19 cellular contexts compared by ENCODE assay signal in genomic region chr12:24631691-24632090, GRCh38.
"Had no signal": no experiment of that assay in that cellular context is flagged by ENCODE, and none has a peak within 500 bp of the region (broad histone marks: within the 10 kb centered on the region; RNA-seq: fewer than 3 reads in every experiment).

No MANE protein-coding gene starts in this region.

- ATAC-seq: heart right ventricle; naive thymus-derived CD4-positive, alpha-beta T cell; psoas muscle; right lobe of liver; stimulated activated memory B cell treated with anti-CD40 and anti-IgM and Interleukin-4, amounts not matched to agents 10 μg/mL and 1 μg/mL and 100 μg/mL, for 72 hours had no signal

- H3K27ac Mint-ChIP-seq: naive thymus-derived CD4-positive, alpha-beta T cell; nephron progenitor cell; stimulated activated memory B cell treated with anti-CD40 and anti-IgM and Interleukin-4, amounts not matched to agents 10 μg/mL and 1 μg/mL and 100 μg/mL, for 72 hours; stimulated activated naive CD8-positive, alpha-beta T cell treated with anti-CD3 and anti-CD28 coated beads, Interleukin-15, Interleukin-2, amounts not matched to agents 100 ng/mL and 50 ng/mL, for 24 hours had no signal

- H3K4me1 Mint-ChIP-seq: naive thymus-derived CD4-positive, alpha-beta T cell; nephron progenitor cell; stimulated activated memory B cell treated with anti-CD40 and anti-IgM and Interleukin-4, amounts not matched to agents 10 μg/mL and 1 μg/mL and 100 μg/mL, for 72 hours had no signal

- H3K27me3 Mint-ChIP-seq: naive thymus-derived CD4-positive, alpha-beta T cell; stimulated activated memory B cell treated with anti-CD40 and anti-IgM and Interleukin-4, amounts not matched to agents 10 μg/mL and 1 μg/mL and 100 μg/mL, for 72 hours; stimulated activated naive CD8-positive, alpha-beta T cell treated with anti-CD3 and anti-CD28 coated beads, Interleukin-15, Interleukin-2, amounts not matched to agents 100 ng/mL and 50 ng/mL, for 24 hours had no signal

- H3K4me3 ChIP-seq: coronary artery, esophagus muscularis mucosa, heart right ventricle, psoas muscle, right lobe of liver, tibial artery, upper lobe of left lung, uterus had no signal

- H3K36me3 Mint-ChIP-seq: naive thymus-derived CD4-positive, alpha-beta T cell; stimulated activated memory B cell treated with anti-CD40 and anti-IgM and Interleukin-4, amounts not matched to agents 10 μg/mL and 1 μg/mL and 100 μg/mL, for 72 hours had no signal

- H3K9me3 Mint-ChIP-seq: stimulated activated memory B cell treated with anti-CD40 and anti-IgM and Interleukin-4, amounts not matched to agents 10 μg/mL and 1 μg/mL and 100 μg/mL, for 72 hours had no signal

- DNase-seq: effector CD4-positive, alpha-beta T cell; heart right ventricle; hypothalamus; kidney glomerular epithelial cell; mammary epithelial cell; naive thymus-derived CD4-positive, alpha-beta T cell; nephron progenitor cell; psoas muscle; retina; right lobe of liver; stimulated activated CD4-positive, alpha-beta T cell treated with anti-CD3 and anti-CD28 coated beads, Interleukin-4, amount 100 ng/mL, for 1 hour; stimulated activated CD8-positive, alpha-beta memory T cell treated with anti-CD3 and anti-CD28 coated beads, Interleukin-4, amount 100 ng/mL, for 48 hours; tibial artery; upper lobe of left lung; uterus had no signal

- H3K4me3 Mint-ChIP-seq: naive thymus-derived CD4-positive, alpha-beta T cell; nephron progenitor cell; stimulated activated memory B cell treated with anti-CD40 and anti-IgM and Interleukin-4, amounts not matched to agents 10 μg/mL and 1 μg/mL and 100 μg/mL, for 72 hours; stimulated activated naive CD8-positive, alpha-beta T cell treated with anti-CD3 and anti-CD28 coated beads, Interleukin-15, Interleukin-2, amounts not matched to agents 100 ng/mL and 50 ng/mL, for 24 hours had no signal
